ENCODE assay signal across 12 cellular contexts in genomic region chr2:145739679-145740078, GRCh38.
DNase-seq lines count a peak whose midpoint lies in the region; ATAC-seq and TF ChIP-seq lines count a peak whose summit lies in the region.
"Had no signal": no experiment of that assay in that cellular context is flagged by ENCODE, and none has a peak within 500 bp of the region (broad histone marks: within the 10 kb centered on the region; RNA-seq: fewer than 3 reads in every experiment).

No MANE protein-coding gene starts in this region.

- H4K20me1 ChIP-seq in hepatocyte (ENCODE audit: insufficient read depth, poor library complexity, severe bottlenecking): no peaks in the 10 kb centered on the region

- H2AFZ ChIP-seq in hepatocyte: no peak overlapping the region

- CTCF ChIA-PET in Caco-2 (lab: Charles Lee): no interaction called here

- H3K4me3 ChIP-seq in Caco-2 (ENCODE audit: low read depth, low read length) (no peak overlapping the region), hepatocyte (no peak overlapping the region)
- H3K4me3 ChIP-seq: upper lobe of left lung had no signal

- no TSS peak for BruUV-seq in Caco-2 (replicated peaks; lab: Mats Ljungman, UMichigan)

- H3K4me3 Mint-ChIP-seq in Caco-2 (ENCODE audit: unreplicated experiment): no peak overlapping the region

- H3K79me2 ChIP-seq in hepatocyte: no peaks in the 10 kb centered on the region

- POLR2A ChIA-PET in Caco-2 (lab: Charles Lee): no interaction called here

- no peaks in the 10 kb centered on the region for H3K9me3 Mint-ChIP-seq in Caco-2 (ENCODE audit: unreplicated experiment)

- intact Hi-C loops in Caco-2 (cut with micrococcal nuclease; ENCODE audit: unreplicated experiment): no loop called here

- H3K9me2 ChIP-seq in hepatocyte (replicated peaks; ENCODE audit: insufficient read depth): no peaks in the 10 kb centered on the region

- H3K27me3 Mint-ChIP-seq in Caco-2 (ENCODE audit: insufficient read depth, unreplicated experiment): no peaks in the 10 kb centered on the region

- H3K36me3 Mint-ChIP-seq in Caco-2 (ENCODE audit: insufficient read depth, unreplicated experiment): no peaks in the 10 kb centered on the region

- H3K4me1 ChIP-seq in Caco-2 (no peaks in the 10 kb centered on the region), hepatocyte (ENCODE audit: insufficient read depth) (no peaks in the 10 kb centered on the region)
- H3K4me1 ChIP-seq: upper lobe of left lung had no signal

- H3K36me3 ChIP-seq in Caco-2 (ENCODE audit: control insufficient read depth, insufficient read depth, low read length) (no peaks in the 10 kb centered on the region), hepatocyte (replicated peaks; ENCODE audit: insufficient read depth, low read depth) (no peaks in the 10 kb centered on the region)
- H3K36me3 ChIP-seq: neutrophil, upper lobe of left lung had no signal

- peak; percentile 49 for DNase-seq in CD1c-positive myeloid dendritic cell (ENCODE audit: extremely low spot score)
- DNase-seq in stimulated activated naive CD4-positive, alpha-beta T cell (lab: John Stamatoyannopoulos, UW): no peak
- no peak for DNase-seq in HK-2 (ENCODE audit: unreplicated experiment)
- DNase-seq in Caco-2: no peak
- DNase-seq in hepatocyte (ENCODE audit: low spot score): no peak
- DNase-seq: NCI-H510A, small intestine, upper lobe of left lung had no signal

- ATAC-seq in GM19438 (IDR thresholded peaks at IDR 0.05; ENCODE audit: low read depth, unreplicated experiment) (peak; percentile 61), HG02759 (IDR thresholded peaks at IDR 0.05; ENCODE audit: unreplicated experiment) (peak; percentile 70), HG03442 (IDR thresholded peaks at IDR 0.05; ENCODE audit: unreplicated experiment) (peak; percentile 68)

- H3K27ac ChIP-seq in hepatocyte: no peak overlapping the region
- H3K27ac ChIP-seq: neutrophil, upper lobe of left lung had no signal

- no peaks in the 10 kb centered on the region for H3K9me3 ChIP-seq in Caco-2
- H3K9me3 ChIP-seq in hepatocyte (ENCODE audit: low read depth): no peaks in the 10 kb centered on the region
- H3K9me3 ChIP-seq: neutrophil, upper lobe of left lung had no signal

- no peak overlapping the region for H3K4me2 ChIP-seq in hepatocyte

- 85% methylated on average over 1 of the region's 1 CpG for WGBS in hepatocyte (ENCODE audit: low lambda C conversion rate, missing lambda C conversion rate)

- no peak for TF ChIP-seq CTCF in Caco-2 (IDR thresholded peaks at IDR 0.05; ENCODE audit: insufficient read depth in 1 of 2, low read depth in 1 of 2, low read length in 1 of 2, severe bottlenecking in 1 of 2, unreplicated experiment in 1 of 2)
- TF ChIP-seq CTCF in hepatocyte (IDR thresholded peaks at IDR 0.05; ENCODE audit: poor library complexity): no peak

- H3K27ac Mint-ChIP-seq in Caco-2 (ENCODE audit: unreplicated experiment): no peak overlapping the region

- no peaks in the 10 kb centered on the region for H3K4me1 Mint-ChIP-seq in Caco-2 (ENCODE audit: low read depth, unreplicated experiment)

- no peaks in the 10 kb centered on the region; the same call in none of the 2 replicates for H3K27me3 ChIP-seq in Caco-2 (replicated peaks; ENCODE audit: control insufficient read depth, insufficient read depth, low read length)
- H3K27me3 ChIP-seq in hepatocyte: no peaks in the 10 kb centered on the region
- H3K27me3 ChIP-seq: neutrophil, upper lobe of left lung had no signal
